22 cellular contexts compared by ENCODE assay signal in the genomic region with DNA sequence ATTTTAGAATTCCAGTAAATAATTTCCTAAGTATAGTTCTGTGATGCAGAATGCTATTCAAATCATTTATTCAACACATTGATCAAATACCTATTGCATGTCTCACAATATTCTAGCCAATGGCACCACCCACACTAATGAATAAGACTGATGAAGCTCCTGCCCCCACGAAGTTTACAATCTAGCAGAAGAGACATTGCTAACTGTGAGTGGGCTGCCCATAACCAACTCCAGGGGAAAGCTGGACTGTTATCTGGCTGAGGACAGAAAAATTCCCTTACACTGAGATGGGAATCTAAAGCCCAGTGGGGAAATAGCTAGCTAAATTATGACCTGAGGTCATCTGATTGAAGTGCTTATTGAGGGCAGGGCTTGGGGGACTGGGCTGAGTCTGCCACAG.
"Had no signal": no experiment of that assay in that cellular context is flagged by ENCODE, and none has a peak within 500 bp of the region (broad histone marks: within the 10 kb centered on the region; RNA-seq: fewer than 3 reads in every experiment).

No MANE protein-coding gene starts in this region.

- ATAC-seq: activated CD8-positive, alpha-beta T cell treated with anti-CD3 and anti-CD28 coated beads, Interleukin-2, amount 10 ng/mL, durations not matched to agents 7 days and 5 days; activated naive CD4-positive, alpha-beta T cell treated with anti-CD3 and anti-CD28 coated beads, Interleukin-2, amount 50 U/mL, for 72 hours; heart left ventricle; left colon; naive thymus-derived CD4-positive, alpha-beta T cell; pancreas; right cardiac atrium had no signal

- H3K4me1 Mint-ChIP-seq: central memory CD8-positive, alpha-beta T cell; memory B cell had no signal

- H3K9me3 Mint-ChIP-seq: central memory CD8-positive, alpha-beta T cell; memory B cell; stimulated activated naive CD8-positive, alpha-beta T cell treated with anti-CD3 and anti-CD28 coated beads, Interleukin-15, Interleukin-2, amounts not matched to agents 100 ng/mL and 50 ng/mL, for 24 hours had no signal

- H3K27me3 ChIP-seq: adrenal gland, breast epithelium, colonic mucosa, esophagus muscularis mucosa, heart left ventricle, pancreas, tibial nerve had no signal

- FAIRE-seq: keratinocyte, pancreas had no signal

- H3K4me3 ChIP-seq: adrenal gland, breast epithelium, colonic mucosa, esophagus muscularis mucosa, heart left ventricle, pancreas, tibial nerve had no signal

- H3K27me3 Mint-ChIP-seq: central memory CD8-positive, alpha-beta T cell; memory B cell; naive thymus-derived CD4-positive, alpha-beta T cell; stimulated activated naive CD8-positive, alpha-beta T cell treated with anti-CD3 and anti-CD28 coated beads, Interleukin-15, Interleukin-2, amounts not matched to agents 100 ng/mL and 50 ng/mL, for 24 hours had no signal

- H3K27ac ChIP-seq: adrenal gland, breast epithelium, colonic mucosa, esophagus muscularis mucosa, heart left ventricle, pancreas, tibial nerve had no signal

- DNase-seq: activated CD4-positive, alpha-beta T cell treated with anti-CD3 and anti-CD28 coated beads for 1 hour; activated CD4-positive, alpha-beta T cell treated with anti-CD3 and anti-CD28 coated beads, Interleukin-2, amount 50 U/mL, for 1 hour; activated CD8-positive, alpha-beta T cell treated with anti-CD3 and anti-CD28 coated beads, Interleukin-2, amount 10 ng/mL, durations not matched to agents 7 days and 5 days; activated T-cell treated with anti-CD3 and anti-CD28 coated beads, Interleukin-2, amount 50 U/mL, for 1 hour; adrenal gland; colonic mucosa; heart left ventricle; left colon; naive thymus-derived CD4-positive, alpha-beta T cell; pancreas; right cardiac atrium; stimulated activated CD4-positive, alpha-beta T cell treated with anti-CD3 and anti-CD28 coated beads, Interleukin-1b, Interleukin-23, amount 100 ng/mL, for 48 hours; substantia nigra; T-helper 9 cell had no signal

- H3K36me3 Mint-ChIP-seq: memory B cell had no signal

- H3K27ac Mint-ChIP-seq: activated CD8-positive, alpha-beta T cell treated with anti-CD3 and anti-CD28 coated beads, Interleukin-2, amount 10 ng/mL, durations not matched to agents 7 days and 5 days; activated naive CD4-positive, alpha-beta T cell treated with anti-CD3 and anti-CD28 coated beads, Interleukin-2, amount 50 U/mL, for 72 hours; memory B cell; naive thymus-derived CD4-positive, alpha-beta T cell; stimulated activated naive CD8-positive, alpha-beta T cell treated with anti-CD3 and anti-CD28 coated beads, Interleukin-15, Interleukin-2, amounts not matched to agents 100 ng/mL and 50 ng/mL, for 24 hours had no signal

- H3K4me3 Mint-ChIP-seq: activated CD8-positive, alpha-beta T cell treated with anti-CD3 and anti-CD28 coated beads, Interleukin-2, amount 10 ng/mL, durations not matched to agents 7 days and 5 days; central memory CD8-positive, alpha-beta T cell; memory B cell; naive thymus-derived CD4-positive, alpha-beta T cell; stimulated activated naive CD8-positive, alpha-beta T cell treated with anti-CD3 and anti-CD28 coated beads, Interleukin-15, Interleukin-2, amounts not matched to agents 100 ng/mL and 50 ng/mL, for 24 hours had no signal

- H3K36me3 ChIP-seq: adrenal gland, breast epithelium, colonic mucosa, esophagus muscularis mucosa, heart left ventricle, pancreas, tibial nerve had no signal

- H3K4me1 ChIP-seq: adrenal gland, breast epithelium, colonic mucosa, pancreas had no signal

- H3K9me3 ChIP-seq: adrenal gland, colonic mucosa, pancreas had no signal
